Comparison of ENCODE assay signal across 1 cellular context in the genomic region with DNA sequence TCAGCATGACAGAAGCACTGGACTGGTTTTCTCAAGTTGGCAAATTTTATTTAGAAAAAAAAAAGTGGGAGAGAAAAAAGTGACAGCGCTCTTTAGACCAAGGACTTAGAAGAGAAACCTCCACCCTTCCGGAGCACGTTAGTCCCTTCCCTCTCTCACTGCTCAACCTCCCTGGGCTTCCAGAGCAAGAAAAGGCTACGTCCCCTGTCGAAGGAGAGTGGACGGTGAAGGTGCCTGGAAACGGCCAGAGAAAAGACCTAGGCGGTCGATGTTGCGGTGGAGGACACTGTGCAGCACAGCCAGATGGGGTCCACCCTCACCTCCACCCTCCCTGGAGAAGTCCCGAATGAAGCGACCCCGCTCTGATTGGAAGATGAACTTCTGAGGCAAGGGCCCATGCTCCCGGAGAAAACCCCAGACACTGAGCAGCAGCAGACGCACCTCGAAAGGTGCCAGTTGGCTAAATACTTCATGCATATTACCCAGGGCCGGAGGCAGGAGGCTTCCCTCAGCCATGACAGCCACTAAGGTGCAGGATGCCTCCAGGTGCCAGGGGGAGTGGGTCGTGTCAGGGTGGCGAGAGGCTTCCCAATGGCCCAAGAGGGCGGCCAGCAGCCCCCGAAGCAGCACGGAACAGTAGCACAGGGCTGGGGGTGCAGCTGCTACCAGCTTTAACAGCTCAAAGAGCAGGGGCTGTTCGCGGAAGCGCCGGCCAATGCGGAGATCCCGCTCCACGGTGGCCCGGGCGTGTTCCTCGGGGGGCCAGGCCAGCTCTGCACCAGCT.
A peak's percentile ranks its signal among the peaks of the same experiment; 100 is the strongest.
TF ChIP-seq lines count a peak whose summit lies in the region.

No MANE protein-coding gene starts in this region.

TF ChIP-seq in IMR-90, 13 proteins besides CTCF, POLR2A, EP300 and RAD21:
- no peak for TF ChIP-seq RFX5 (IDR thresholded peaks at IDR 0.05; ENCODE audit: low read depth, low read length)
- no peak for TF ChIP-seq SMC3 (IDR thresholded peaks at IDR 0.05; ENCODE audit: low read depth, low read length)
- TF ChIP-seq MXI1 (IDR thresholded peaks at IDR 0.05; ENCODE audit: borderline replicate concordance, low read depth, low read length): peak; percentile 94; the same call in 1 of the 2 replicates
- no peak for TF ChIP-seq BHLHE40 (IDR thresholded peaks at IDR 0.05; ENCODE audit: low read depth, low read length)
TF ChIP-seq in IMR-90: peak in this region for 1.
